In genomic region chr11:124586247-124586860, GRCh38 we compare ENCODE assay signal across 9 cellular contexts. TPM values are rescaled to one million over a fixed set of nuclear protein-coding genes. Genes with fewer than 3 reads are reported as not detected.
A peak's percentile ranks its signal among the peaks of the same experiment; 100 is the strongest.
DNase-seq lines count a peak whose midpoint lies in the region; ATAC-seq and TF ChIP-seq lines count a peak whose summit lies in the region.
"Had no signal": no experiment of that assay in that cellular context is flagged by ENCODE, and none has a peak within 500 bp of the region (broad histone marks: within the 10 kb centered on the region; RNA-seq: fewer than 3 reads in every experiment).

No MANE protein-coding gene starts in this region.

- TF ChIP-seq CTCF in GM23338 (conservative IDR thresholded peaks at IDR 0.05; ENCODE audit: low read depth in 2 of 2) (peak; percentile 75 to 81), mucosa of descending colon (IDR thresholded peaks at IDR 0.05) (peak; percentile 29), tibial nerve (IDR thresholded peaks at IDR 0.05) (peak; percentile 42 to 58 (median 55))

- DNase-seq in COR-L47 (lab: John Stamatoyannopoulos, UW) = peak; percentile 36
- DNase-seq in GM23338 (ENCODE audit: low spot score) = peak; percentile 76
- peak; percentile 7 for DNase-seq in NCI-H2171 (lab: John Stamatoyannopoulos, UW)
- DNase-seq in activated CD4-positive, alpha-beta T cell treated with anti-CD3 and anti-CD28 coated beads for 1 hour = peak; percentile 16
- peak; percentile 4 to 15 (median 7) for DNase-seq in effector memory CD8-positive, alpha-beta T cell
- peak in 2 of 3 donors; percentile 68 to 85 for DNase-seq in mucosa of descending colon
- peak; percentile 43 to 68 for DNase-seq in tibial nerve (ENCODE audit: low spot score in 2 of 2)

- H3K4me3 Mint-ChIP-seq in GM23338 = no peak overlapping the region
- H3K4me3 Mint-ChIP-seq in effector memory CD8-positive, alpha-beta T cell = no peak overlapping the region

- no peaks in the 10 kb centered on the region for H3K79me2 ChIP-seq in GM23338 (replicated peaks; ENCODE audit: insufficient read depth)

- H3K4me2 ChIP-seq in GM23338 = no peak overlapping the region

- no peak for TF ChIP-seq POLR2A in tibial nerve (IDR thresholded peaks at IDR 0.05)

- H3K27me3 ChIP-seq in GM23338 (ENCODE audit: insufficient read depth) (no peaks in the 10 kb centered on the region), tibial nerve (no peaks in the 10 kb centered on the region)

- intact Hi-C loops in mucosa of descending colon (cut with DNase I, micrococcal nuclease) = no loop called here

- no peaks in the 10 kb centered on the region for H4K20me1 ChIP-seq in GM23338 (replicated peaks; ENCODE audit: insufficient read depth)

- no peaks in the 10 kb centered on the region for H3K36me3 Mint-ChIP-seq in GM23338 (ENCODE audit: low read depth)
- no peaks in the 10 kb centered on the region for H3K36me3 Mint-ChIP-seq in effector memory CD8-positive, alpha-beta T cell (ENCODE audit: insufficient read depth)

- TF ChIP-seq EP300 in tibial nerve (IDR thresholded peaks at IDR 0.05) = no peak

- 0 out of 2 replicates have a peak, but pooled peaks cover 4% of the 10 kb centered on the region for H3K9me2 ChIP-seq in GM23338 (ENCODE audit: insufficient read depth)

- no peaks in the 10 kb centered on the region for H3K9me3 ChIP-seq in mucosa of descending colon
- no peaks in the 10 kb centered on the region for H3K9me3 ChIP-seq in tibial nerve

- no peak overlapping the region for H2AFZ ChIP-seq in GM23338

- H3K4me3 ChIP-seq in GM23338 (no peak overlapping the region), mucosa of descending colon (no peak overlapping the region), tibial nerve (no peak overlapping the region)

- no peaks in the 10 kb centered on the region for H3K4me1 ChIP-seq in GM23338 (ENCODE audit: insufficient read depth)
- peaks cover 9% of the 10 kb centered on the region for H3K4me1 ChIP-seq in mucosa of descending colon (ENCODE audit: low read depth)
- H3K4me1 ChIP-seq in tibial nerve = no peaks in the 10 kb centered on the region

- ATAC-seq in GM23338 (peak; percentile 68), mucosa of descending colon (peak; percentile 49), GM18519 (IDR thresholded peaks at IDR 0.05; ENCODE audit: low FRiP score, unreplicated experiment) (no peak)
- ATAC-seq in effector memory CD8-positive, alpha-beta T cell (replicated peaks) = no peak

- no peak overlapping the region for H3K27ac Mint-ChIP-seq in GM23338
- H3K27ac Mint-ChIP-seq in effector memory CD8-positive, alpha-beta T cell = no peak overlapping the region

- peaks cover 12% of the 10 kb centered on the region; the same call in 2 of the 3 replicates for H3K4me1 Mint-ChIP-seq in GM23338
- H3K4me1 Mint-ChIP-seq in effector memory CD8-positive, alpha-beta T cell (ENCODE audit: low read depth in 2 of 2) = no peaks in the 10 kb centered on the region

- H3K36me3 ChIP-seq in GM23338 (ENCODE audit: insufficient read depth) = no peaks in the 10 kb centered on the region
- no peaks in the 10 kb centered on the region for H3K36me3 ChIP-seq in mucosa of descending colon (ENCODE audit: low read depth)
- no peaks in the 10 kb centered on the region for H3K36me3 ChIP-seq in tibial nerve

- H3K27ac ChIP-seq in GM23338 (ENCODE audit: low read depth) (no peak overlapping the region), tibial nerve (no peak overlapping the region)

- 47 to 54% methylated on average over 3 of the region's 3 CpGs for WGBS in tibial nerve, 2 donors

- no peaks in the 10 kb centered on the region for H3K9me3 Mint-ChIP-seq in GM23338
- no peaks in the 10 kb centered on the region for H3K9me3 Mint-ChIP-seq in effector memory CD8-positive, alpha-beta T cell

- H3F3A ChIP-seq in GM23338 (replicated peaks; ENCODE audit: low read depth) = no peaks in the 10 kb centered on the region

- H3K27me3 Mint-ChIP-seq in GM23338 (ENCODE audit: insufficient read depth, low read depth, poor library complexity) = no peaks in the 10 kb centered on the region
- peaks cover 20 to 44% of the 10 kb centered on the region in 2 donors for H3K27me3 Mint-ChIP-seq in effector memory CD8-positive, alpha-beta T cell

TF ChIP-seq in GM23338, 12 proteins besides CTCF, POLR2A, EP300 and RAD21 (continues in another document):
- no peak for TF ChIP-seq ZNF331 (CRISPR knock-in tag; IDR thresholded peaks at IDR 0.05; ENCODE audit: low read depth)
- TF ChIP-seq ZNF114 (CRISPR knock-in tag; IDR thresholded peaks at IDR 0.05) = no peak
- no peak for TF ChIP-seq POLR2AphosphoS5 (IDR thresholded peaks at IDR 0.05; ENCODE audit: low read depth)
- TF ChIP-seq CREB1 (CRISPR knock-in tag; IDR thresholded peaks at IDR 0.05; ENCODE audit: low read depth) = no peak
- TF ChIP-seq REST (IDR thresholded peaks at IDR 0.05; ENCODE audit: unreplicated experiment) = no peak
- TF ChIP-seq NANOG (IDR thresholded peaks at IDR 0.05; ENCODE audit: borderline replicate concordance) = no peak
- no peak for TF ChIP-seq EZH2 (IDR thresholded peaks at IDR 0.05; ENCODE audit: low read depth, unreplicated experiment)
- TF ChIP-seq ETS1 (IDR thresholded peaks at IDR 0.05) = no peak
- no peak for TF ChIP-seq JUNB (IDR thresholded peaks at IDR 0.05; ENCODE audit: unreplicated experiment)
- no peak for TF ChIP-seq EZH2phosphoT487 (IDR thresholded peaks at IDR 0.05; ENCODE audit: unreplicated experiment)

RNA-seq across cellular contexts. Expression of gene OR8A1, which starts 16.6 kb away (rescaled TPM):
- not detected in 2 replicates for total RNA-seq in GM23338 (2014; rRNA removed; shearing (Covaris generic))
- polyA plus RNA-seq in GM23338 (2016; fragmentation: Nextera tagmentation; extraction: Ambion mirVana) = not detected in 2 replicates
- not detected for total RNA-seq in mucosa of descending colon
- not detected for total RNA-seq in tibial nerve
- total RNA-seq: T-helper 1 cell treated with Interleukin-12 subunit alpha and Interleukin-12 subunit beta and Interleukin-4 antibody, amounts not matched to agents 30 ng/mL and 1 ng/mL, for 36 hours had no signal

RNA-seq across cellular contexts. Expression of gene PANX3, which starts 24.9 kb away (rescaled TPM):
- total RNA-seq in GM23338 (2014; rRNA removed; shearing (Covaris generic)) = not detected in 2 replicates
- polyA plus RNA-seq in GM23338 (2016; fragmentation: Nextera tagmentation; extraction: Ambion mirVana) = not detected in 2 replicates
- not detected for total RNA-seq in mucosa of descending colon
- not detected for total RNA-seq in tibial nerve
- total RNA-seq: T-helper 1 cell treated with Interleukin-12 subunit alpha and Interleukin-12 subunit beta and Interleukin-4 antibody, amounts not matched to agents 30 ng/mL and 1 ng/mL, for 36 hours had no signal

RNA-seq across cellular contexts. Expression of gene TBRG1, which starts 36.3 kb away (rescaled TPM):
- total RNA-seq in GM23338 (2014; rRNA removed; shearing (Covaris generic)) = 20.7 and 24.8 TPM in 2 replicates
- 56.5 and 56.6 TPM in 2 replicates for polyA plus RNA-seq in GM23338 (2016; fragmentation: Nextera tagmentation; extraction: Ambion mirVana)
- total RNA-seq in mucosa of descending colon = 10 to 100 TPM; 26.6 to 45.8 (median 41.8) TPM
- total RNA-seq in tibial nerve = 10 to 100 TPM; 32.7 to 45.4 (median 36.4) TPM

RNA-seq across cellular contexts. Expression of gene OR8B12, which starts 42.9 kb away (rescaled TPM):
- not detected in 2 replicates for total RNA-seq in GM23338 (2014; rRNA removed; shearing (Covaris generic))
- not detected in 2 replicates for polyA plus RNA-seq in GM23338 (2016; fragmentation: Nextera tagmentation; extraction: Ambion mirVana)
- total RNA-seq in mucosa of descending colon (not detected), tibial nerve (not detected)
- total RNA-seq: T-helper 1 cell treated with Interleukin-12 subunit alpha and Interleukin-12 subunit beta and Interleukin-4 antibody, amounts not matched to agents 30 ng/mL and 1 ng/mL, for 36 hours had no signal

Comparison
In these comparisons a context has a peak if more than half of its experiments do, and no peak if none do; other contexts are left out.
1. DNase-seq: peak in every context shown above with its lines; median percentile 76 in mucosa of descending colon; 76 in GM23338; 56 in tibial nerve; 36 in COR-L47; 16 in activated CD4-positive, alpha-beta T cell treated with anti-CD3 and anti-CD28 coated beads for 1 hour; 7 in NCI-H2171; 7 in effector memory CD8-positive, alpha-beta T cell.
2. ATAC-seq: peak in GM23338 (single experiment) and mucosa of descending colon (single experiment); none in effector memory CD8-positive, alpha-beta T cell (single experiment) and GM18519 (single experiment).
3. Peak in every context shown above with its lines, with median percentiles within 50 percentile points of each other: CTCF ChIP-seq.